Comparison of ENCODE assay signal across 1 cellular context in the genomic region with DNA sequence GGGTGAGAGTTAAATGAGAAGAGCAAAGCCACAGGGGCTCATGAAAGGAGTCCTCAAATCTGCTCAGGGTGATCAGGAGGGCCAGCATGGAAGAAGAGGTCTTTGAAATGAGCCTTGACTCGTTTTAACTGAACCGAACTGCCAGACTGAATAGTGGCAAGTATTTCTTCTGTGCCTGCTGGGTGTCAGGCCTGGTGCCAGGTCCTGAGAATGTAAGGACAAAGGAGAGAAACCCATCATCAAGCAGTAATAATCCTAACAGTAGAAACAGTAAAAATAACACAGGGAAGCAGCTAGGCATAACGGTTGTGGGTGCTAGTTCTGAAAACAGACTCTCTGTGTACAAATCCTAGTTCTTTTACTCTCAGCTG.
TF ChIP-seq lines count a peak whose summit lies in the region.

No MANE protein-coding gene starts in this region.

TF ChIP-seq in H1, 55 proteins besides CTCF, POLR2A, EP300 and RAD21 (continued from another document):
- TF ChIP-seq, protein P1, sequence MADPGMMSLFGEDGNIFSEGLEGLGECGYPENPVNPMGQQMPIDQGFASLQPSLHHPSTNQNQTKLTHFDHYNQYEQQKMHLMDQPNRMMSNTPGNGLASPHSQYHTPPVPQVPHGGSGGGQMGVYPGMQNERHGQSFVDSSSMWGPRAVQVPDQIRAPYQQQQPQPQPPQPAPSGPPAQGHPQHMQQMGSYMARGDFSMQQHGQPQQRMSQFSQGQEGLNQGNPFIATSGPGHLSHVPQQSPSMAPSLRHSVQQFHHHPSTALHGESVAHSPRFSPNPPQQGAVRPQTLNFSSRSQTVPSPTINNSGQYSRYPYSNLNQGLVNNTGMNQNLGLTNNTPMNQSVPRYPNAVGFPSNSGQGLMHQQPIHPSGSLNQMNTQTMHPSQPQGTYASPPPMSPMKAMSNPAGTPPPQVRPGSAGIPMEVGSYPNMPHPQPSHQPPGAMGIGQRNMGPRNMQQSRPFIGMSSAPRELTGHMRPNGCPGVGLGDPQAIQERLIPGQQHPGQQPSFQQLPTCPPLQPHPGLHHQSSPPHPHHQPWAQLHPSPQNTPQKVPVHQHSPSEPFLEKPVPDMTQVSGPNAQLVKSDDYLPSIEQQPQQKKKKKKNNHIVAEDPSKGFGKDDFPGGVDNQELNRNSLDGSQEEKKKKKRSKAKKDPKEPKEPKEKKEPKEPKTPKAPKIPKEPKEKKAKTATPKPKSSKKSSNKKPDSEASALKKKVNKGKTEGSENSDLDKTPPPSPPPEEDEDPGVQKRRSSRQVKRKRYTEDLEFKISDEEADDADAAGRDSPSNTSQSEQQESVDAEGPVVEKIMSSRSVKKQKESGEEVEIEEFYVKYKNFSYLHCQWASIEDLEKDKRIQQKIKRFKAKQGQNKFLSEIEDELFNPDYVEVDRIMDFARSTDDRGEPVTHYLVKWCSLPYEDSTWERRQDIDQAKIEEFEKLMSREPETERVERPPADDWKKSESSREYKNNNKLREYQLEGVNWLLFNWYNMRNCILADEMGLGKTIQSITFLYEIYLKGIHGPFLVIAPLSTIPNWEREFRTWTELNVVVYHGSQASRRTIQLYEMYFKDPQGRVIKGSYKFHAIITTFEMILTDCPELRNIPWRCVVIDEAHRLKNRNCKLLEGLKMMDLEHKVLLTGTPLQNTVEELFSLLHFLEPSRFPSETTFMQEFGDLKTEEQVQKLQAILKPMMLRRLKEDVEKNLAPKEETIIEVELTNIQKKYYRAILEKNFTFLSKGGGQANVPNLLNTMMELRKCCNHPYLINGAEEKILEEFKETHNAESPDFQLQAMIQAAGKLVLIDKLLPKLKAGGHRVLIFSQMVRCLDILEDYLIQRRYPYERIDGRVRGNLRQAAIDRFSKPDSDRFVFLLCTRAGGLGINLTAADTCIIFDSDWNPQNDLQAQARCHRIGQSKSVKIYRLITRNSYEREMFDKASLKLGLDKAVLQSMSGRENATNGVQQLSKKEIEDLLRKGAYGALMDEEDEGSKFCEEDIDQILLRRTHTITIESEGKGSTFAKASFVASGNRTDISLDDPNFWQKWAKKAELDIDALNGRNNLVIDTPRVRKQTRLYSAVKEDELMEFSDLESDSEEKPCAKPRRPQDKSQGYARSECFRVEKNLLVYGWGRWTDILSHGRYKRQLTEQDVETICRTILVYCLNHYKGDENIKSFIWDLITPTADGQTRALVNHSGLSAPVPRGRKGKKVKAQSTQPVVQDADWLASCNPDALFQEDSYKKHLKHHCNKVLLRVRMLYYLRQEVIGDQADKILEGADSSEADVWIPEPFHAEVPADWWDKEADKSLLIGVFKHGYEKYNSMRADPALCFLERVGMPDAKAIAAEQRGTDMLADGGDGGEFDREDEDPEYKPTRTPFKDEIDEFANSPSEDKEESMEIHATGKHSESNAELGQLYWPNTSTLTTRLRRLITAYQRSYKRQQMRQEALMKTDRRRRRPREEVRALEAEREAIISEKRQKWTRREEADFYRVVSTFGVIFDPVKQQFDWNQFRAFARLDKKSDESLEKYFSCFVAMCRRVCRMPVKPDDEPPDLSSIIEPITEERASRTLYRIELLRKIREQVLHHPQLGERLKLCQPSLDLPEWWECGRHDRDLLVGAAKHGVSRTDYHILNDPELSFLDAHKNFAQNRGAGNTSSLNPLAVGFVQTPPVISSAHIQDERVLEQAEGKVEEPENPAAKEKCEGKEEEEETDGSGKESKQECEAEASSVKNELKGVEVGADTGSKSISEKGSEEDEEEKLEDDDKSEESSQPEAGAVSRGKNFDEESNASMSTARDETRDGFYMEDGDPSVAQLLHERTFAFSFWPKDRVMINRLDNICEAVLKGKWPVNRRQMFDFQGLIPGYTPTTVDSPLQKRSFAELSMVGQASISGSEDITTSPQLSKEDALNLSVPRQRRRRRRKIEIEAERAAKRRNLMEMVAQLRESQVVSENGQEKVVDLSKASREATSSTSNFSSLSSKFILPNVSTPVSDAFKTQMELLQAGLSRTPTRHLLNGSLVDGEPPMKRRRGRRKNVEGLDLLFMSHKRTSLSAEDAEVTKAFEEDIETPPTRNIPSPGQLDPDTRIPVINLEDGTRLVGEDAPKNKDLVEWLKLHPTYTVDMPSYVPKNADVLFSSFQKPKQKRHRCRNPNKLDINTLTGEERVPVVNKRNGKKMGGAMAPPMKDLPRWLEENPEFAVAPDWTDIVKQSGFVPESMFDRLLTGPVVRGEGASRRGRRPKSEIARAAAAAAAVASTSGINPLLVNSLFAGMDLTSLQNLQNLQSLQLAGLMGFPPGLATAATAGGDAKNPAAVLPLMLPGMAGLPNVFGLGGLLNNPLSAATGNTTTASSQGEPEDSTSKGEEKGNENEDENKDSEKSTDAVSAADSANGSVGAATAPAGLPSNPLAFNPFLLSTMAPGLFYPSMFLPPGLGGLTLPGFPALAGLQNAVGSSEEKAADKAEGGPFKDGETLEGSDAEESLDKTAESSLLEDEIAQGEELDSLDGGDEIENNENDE (IDR thresholded peaks at IDR 0.05; ENCODE audit: insufficient replicate concordance, low read length): no peak
- TF ChIP-seq SAP30 (IDR thresholded peaks at IDR 0.05; ENCODE audit: insufficient read depth, insufficient replicate concordance, low read length): no peak
- no peak for TF ChIP-seq SIN3A (conservative IDR thresholded peaks at IDR 0.05 in 1 of 2, IDR thresholded peaks at IDR 0.05 in 1 of 2; ENCODE audit: low read depth in 1 of 2, low read length in 2 of 2)
- TF ChIP-seq HDAC2 (IDR thresholded peaks at IDR 0.05; ENCODE audit: borderline replicate concordance in 1 of 2, low read depth in 2 of 2, low read length in 2 of 2): no peak
- no peak for TF ChIP-seq EZH2 (IDR thresholded peaks at IDR 0.05; ENCODE audit: low read depth, low read length, severe bottlenecking)
